In the genomic region with DNA sequence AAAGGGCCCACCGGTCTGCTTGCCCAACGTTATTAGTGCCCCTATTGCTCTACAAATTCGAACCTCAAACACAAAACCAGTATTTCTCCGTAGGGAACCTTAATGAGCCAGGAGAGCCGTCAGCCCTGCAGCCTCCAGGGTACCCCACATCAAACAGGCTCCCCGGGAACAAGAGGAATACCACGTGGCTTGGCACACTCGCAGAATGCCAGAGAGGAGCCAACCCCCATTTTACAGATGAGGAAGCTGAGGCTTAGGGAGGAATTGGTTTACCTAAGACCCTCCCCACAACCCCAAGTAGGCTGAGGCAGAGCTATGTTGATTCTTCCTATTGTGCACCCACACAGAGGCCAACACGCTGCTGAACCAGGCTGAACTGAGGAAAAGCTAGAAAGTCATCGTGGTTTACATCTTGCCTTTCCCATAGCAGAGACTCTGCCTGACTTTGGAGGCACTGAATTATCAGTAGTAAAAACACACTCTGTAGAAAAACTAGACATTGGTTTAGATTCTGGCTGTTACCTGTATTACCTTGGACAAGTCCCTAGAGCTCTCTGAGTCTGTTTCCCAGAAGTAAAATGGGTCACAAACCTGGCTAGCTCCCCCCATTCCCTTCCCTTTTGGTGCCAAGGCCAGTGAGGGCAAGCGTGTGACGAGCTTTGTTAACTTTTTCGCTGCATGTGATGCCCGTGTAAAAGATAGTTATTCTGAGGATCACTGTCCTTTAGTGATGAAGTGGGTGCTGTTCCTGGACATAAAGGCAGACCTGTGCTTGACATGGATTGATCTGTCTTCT, we compare ENCODE assay signal across 8 cellular contexts.
DNase-seq lines count a peak whose midpoint lies in the region; ATAC-seq and TF ChIP-seq lines count a peak whose summit lies in the region.

No MANE protein-coding gene starts in this region.

- peaks cover 16% of the 10 kb centered on the region for H3K36me3 ChIP-seq in iPS-18a (ENCODE audit: control insufficient read depth, low read depth, low read length)
- H3K36me3 ChIP-seq in stomach smooth muscle (ENCODE audit: control insufficient read depth in 2 of 2, insufficient read depth in 2 of 2, low read length in 2 of 2), result peaks cover 7 to 14% of the 10 kb centered on the region in 2 donors

- peak overlapping the region; percentile 94 for H3K9ac ChIP-seq in iPS-18a (ENCODE audit: low read length)
- H3K9ac ChIP-seq in stomach smooth muscle (ENCODE audit: low read length in 2 of 2), result peak overlapping the region; percentile 92 to 96

- H3K27me3 ChIP-seq in iPS-18a (ENCODE audit: control insufficient read depth, insufficient read depth, low read length) (no peaks in the 10 kb centered on the region), stomach smooth muscle (ENCODE audit: control insufficient read depth in 1 of 2, insufficient read depth in 2 of 2, low read length in 2 of 2) (no peaks in the 10 kb centered on the region)

- H3K4me1 ChIP-seq in iPS-18a (ENCODE audit: control insufficient read depth, low read depth, low read length) (peaks cover 12% of the 10 kb centered on the region), stomach smooth muscle (ENCODE audit: control insufficient read depth, insufficient read depth, low read length) (peaks cover 37% of the 10 kb centered on the region)

- no peak for TF ChIP-seq POLR2A in GM18505 (IDR thresholded peaks at IDR 0.05; ENCODE audit: borderline replicate concordance, extremely low read depth, insufficient read depth, insufficient read length)

- peak overlapping the region; percentile 79 for H3K4me3 ChIP-seq in iPS-18a (ENCODE audit: low read length)
- H3K4me3 ChIP-seq in stomach smooth muscle (ENCODE audit: low read length in 2 of 2), result peak overlapping the region; percentile 76 to 96

- ATAC-seq in GM18505 (IDR thresholded peaks at IDR 0.05; ENCODE audit: unreplicated experiment), result no peak

- H3K9me3 ChIP-seq in iPS-18a (ENCODE audit: control insufficient read depth, low read depth, low read length) (no peaks in the 10 kb centered on the region), stomach smooth muscle (ENCODE audit: control insufficient read depth in 2 of 2, low read length in 2 of 2) (no peaks in the 10 kb centered on the region)

- H3K27ac ChIP-seq in iPS-18a (ENCODE audit: low read length), result peak overlapping the region; percentile 89
- H3K27ac ChIP-seq in stomach smooth muscle (ENCODE audit: low read length), result peak overlapping the region; percentile 92

- DNase-seq in activated CD8-positive, alpha-beta memory T cell treated with anti-CD3 and anti-CD28 coated beads for 48 hours (ENCODE audit: low read depth in 2 of 3, low spot score in 2 of 3), result peak in 2 of 3 experiments; percentile 11 to 13
- DNase-seq in activated CD8-positive, alpha-beta memory T cell treated with anti-CD3 and anti-CD28 coated beads, Interleukin-2, amount 50 U/mL, for 4 hours, result no peak
- peak; percentile 26 to 56 for DNase-seq in activated T-cell treated with anti-CD3 and anti-CD28 coated beads, Interleukin-2, amount 50 U/mL, for 48 hours
- DNase-seq in HPDE6-E6E7 (ENCODE audit: extremely low spot score), result no peak
- no peak for DNase-seq in NCI-H524 (lab: John Stamatoyannopoulos, UW)

Comparison
In these comparisons a context has a peak if more than half of its experiments do, and no peak if none do; other contexts are left out.
1. DNase-seq: peak in activated CD8-positive, alpha-beta memory T cell treated with anti-CD3 and anti-CD28 coated beads for 48 hours (2 of 3) and activated T-cell treated with anti-CD3 and anti-CD28 coated beads, Interleukin-2, amount 50 U/mL, for 48 hours (2 of 2); none in activated CD8-positive, alpha-beta memory T cell treated with anti-CD3 and anti-CD28 coated beads, Interleukin-2, amount 50 U/mL, for 4 hours (single experiment), HPDE6-E6E7 (single experiment) and NCI-H524 (0 of 2).